18 cellular contexts compared by ENCODE assay signal in genomic region chr3:21540265-21540664, GRCh38.
"Had no signal": no experiment of that assay in that cellular context is flagged by ENCODE, and none has a peak within 500 bp of the region (broad histone marks: within the 10 kb centered on the region; RNA-seq: fewer than 3 reads in every experiment).

No MANE protein-coding gene starts in this region.

- H3K9me3 ChIP-seq: esophagus muscularis mucosa, gastroesophageal sphincter, heart right ventricle, lower lobe of right lung had no signal

- H3K27me3 ChIP-seq: dorsolateral prefrontal cortex, esophagus muscularis mucosa, foreskin keratinocyte, gastroesophageal sphincter, heart right ventricle, left lung had no signal

- H3K36me3 ChIP-seq: esophagus muscularis mucosa, gastroesophageal sphincter, heart right ventricle, left lung, lower lobe of right lung had no signal

- DNase-seq: dermis blood vessel endothelial cell; dorsolateral prefrontal cortex; effector CD4-positive, alpha-beta T cell; effector memory CD4-positive, alpha-beta T cell; foreskin keratinocyte; glutamatergic neuron; head of caudate nucleus; heart right ventricle; hippocampal formation; left cardiac atrium; left lung; left ventricle myocardium superior; lower lobe of right lung; mesendoderm; midbrain had no signal

- H3K4me3 ChIP-seq: coronary artery, dorsolateral prefrontal cortex, esophagus muscularis mucosa, gastroesophageal sphincter, heart right ventricle, left lung, lower lobe of right lung had no signal

- H3K4me1 ChIP-seq: esophagus muscularis mucosa, foreskin keratinocyte, gastroesophageal sphincter, heart right ventricle, left lung, lower lobe of right lung had no signal

- H3K27ac ChIP-seq: coronary artery, dorsolateral prefrontal cortex, esophagus muscularis mucosa, foreskin keratinocyte, gastroesophageal sphincter, heart right ventricle, left lung, lower lobe of right lung had no signal
